19 cellular contexts compared by ENCODE assay signal in the genomic region with DNA sequence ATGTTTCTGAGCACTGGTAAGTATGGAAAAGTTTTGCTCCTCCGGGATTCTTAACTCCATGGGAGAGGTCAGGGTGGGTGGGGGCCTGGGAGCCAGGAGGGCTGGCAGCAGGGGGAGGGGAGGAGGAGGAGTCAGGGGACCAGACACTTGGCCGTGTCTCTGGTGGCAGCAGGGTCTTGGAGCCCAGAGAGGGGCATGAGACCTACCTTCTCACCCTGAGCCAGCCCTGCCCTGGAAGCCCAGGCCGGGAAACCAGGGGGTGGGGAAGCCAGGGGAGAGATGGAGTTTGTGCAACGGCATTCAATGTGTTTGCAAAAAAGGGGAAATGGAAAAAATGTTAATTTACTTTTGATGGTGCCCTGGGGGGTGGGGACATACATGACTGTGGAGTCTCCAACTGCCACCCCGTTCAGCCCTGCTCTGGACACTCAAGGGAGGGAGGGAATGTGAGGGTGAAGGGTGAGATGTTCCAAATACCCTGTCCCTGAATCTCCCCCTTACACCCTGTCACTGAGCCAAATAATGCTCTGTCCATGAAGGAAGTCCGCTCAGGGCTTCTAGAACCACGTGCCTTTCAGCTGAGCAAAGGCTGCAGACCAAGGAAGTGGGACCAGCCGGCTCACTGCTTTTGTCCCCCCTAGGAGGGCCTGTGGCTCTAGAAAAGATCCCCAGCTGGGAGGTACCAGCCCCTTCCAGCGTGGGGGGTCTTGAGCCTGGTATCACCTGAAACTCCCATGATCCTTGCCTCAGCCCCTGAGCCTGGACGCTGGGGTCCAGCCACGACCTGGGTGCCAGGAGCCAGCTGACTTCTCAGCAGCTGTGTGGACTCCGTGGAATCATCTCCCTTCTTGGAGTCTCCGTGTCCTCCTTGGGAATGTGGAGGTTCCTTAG. TPM values are rescaled to one million over a fixed set of nuclear protein-coding genes. Genes with fewer than 3 reads are reported as not detected.
DNase-seq lines count a peak whose midpoint lies in the region; ATAC-seq lines count a peak whose summit lies in the region.
"Had no signal": no experiment of that assay in that cellular context is flagged by ENCODE, and none has a peak within 500 bp of the region (broad histone marks: within the 10 kb centered on the region; RNA-seq: fewer than 3 reads in every experiment).

No MANE protein-coding gene starts in this region.

- no peaks in the 10 kb centered on the region for H3K36me3 Mint-ChIP-seq in activated CD4-positive, alpha-beta memory T cell treated with anti-CD3 and anti-CD28 coated beads for 36 hours
- H3K36me3 Mint-ChIP-seq in activated CD4-positive, alpha-beta memory T cell treated with anti-CD3 and anti-CD28 coated beads, Interleukin-2, amount 10 ng/mL, durations not matched to agents 7 days and 5 days (ENCODE audit: low read depth), result no peaks in the 10 kb centered on the region
- no peaks in the 10 kb centered on the region for H3K36me3 Mint-ChIP-seq in stimulated activated naive B cell treated with anti-CD40 and anti-IgM and Interleukin-4, amounts not matched to agents 10 μg/mL and 1 μg/mL and 100 μg/mL, for 72 hours

- WGBS in right cardiac atrium, result 41% methylated on average over 13 of the region's 13 CpGs

- intact Hi-C loops in activated CD4-positive, alpha-beta memory T cell treated with anti-CD3 and anti-CD28 coated beads for 36 hours (cut with micrococcal nuclease), result no loop called here
- intact Hi-C loops in right cardiac atrium (cut with DNase I), result no loop called here

- no peaks in the 10 kb centered on the region for H3K4me1 Mint-ChIP-seq in activated CD4-positive, alpha-beta memory T cell treated with anti-CD3 and anti-CD28 coated beads for 36 hours (ENCODE audit: low read depth)
- no peaks in the 10 kb centered on the region for H3K4me1 Mint-ChIP-seq in activated CD4-positive, alpha-beta memory T cell treated with anti-CD3 and anti-CD28 coated beads, Interleukin-2, amount 10 ng/mL, durations not matched to agents 7 days and 5 days
- H3K4me1 Mint-ChIP-seq in stimulated activated naive B cell treated with anti-CD40 and anti-IgM and Interleukin-4, amounts not matched to agents 10 μg/mL and 1 μg/mL and 100 μg/mL, for 72 hours, result peaks cover 8 to 24% of the 10 kb centered on the region in 2 donors
- H3K4me1 Mint-ChIP-seq: activated CD4-positive, alpha-beta T cell treated with anti-CD3 and anti-CD28 coated beads, Interleukin-2, amount 10 ng/mL, durations not matched to agents 7 days and 5 days had no signal

- no peak overlapping the region for H3K27ac ChIP-seq in right cardiac atrium (ENCODE audit: low read length)
- H3K27ac ChIP-seq: SJSA1 had no signal

- CTCF ChIA-PET in activated CD4-positive, alpha-beta memory T cell treated with anti-CD3 and anti-CD28 coated beads for 36 hours (lab: Charles Lee), result no interaction called here
- CTCF ChIA-PET in activated CD4-positive, alpha-beta memory T cell treated with anti-CD3 and anti-CD28 coated beads, Interleukin-2, amount 10 ng/mL, durations not matched to agents 7 days and 5 days (lab: Charles Lee), result no interaction called here

- no peak overlapping the region for H3K4me3 ChIP-seq in right cardiac atrium (ENCODE audit: low read length)
- H3K4me3 ChIP-seq: SJSA1 had no signal

- no peaks in the 10 kb centered on the region for H3K4me1 ChIP-seq in right cardiac atrium (ENCODE audit: control insufficient read depth, insufficient read depth, low read length)
- H3K4me1 ChIP-seq: SJSA1 had no signal

- H3K27me3 ChIP-seq in right cardiac atrium (ENCODE audit: control insufficient read depth, insufficient read depth), result no peaks in the 10 kb centered on the region
- H3K27me3 ChIP-seq: SJSA1 had no signal

- peak; percentile 6 for DNase-seq in activated CD4-positive, alpha-beta memory T cell treated with anti-CD3 and anti-CD28 coated beads for 36 hours
- DNase-seq in activated CD4-positive, alpha-beta memory T cell treated with anti-CD3 and anti-CD28 coated beads, Interleukin-2, amount 10 ng/mL, durations not matched to agents 7 days and 5 days, result no peak
- DNase-seq in SKM-1 treated with dmso at 0.1 percent for 144 hours (lab: John Stamatoyannopoulos, UW; ENCODE audit: unreplicated experiment) (peak; percentile 84), right cardiac atrium (peak in 2 of 3 donors; percentile 62 to 72), NCI-H748 treated with DMSO at 0.1 percent for 48 hours (lab: John Stamatoyannopoulos, UW) (no peak), DMS 273 (lab: John Stamatoyannopoulos, UW; ENCODE audit: unreplicated experiment) (no peak)
- DNase-seq in stimulated activated naive B cell treated with anti-CD40 and anti-IgM and Interleukin-4, amounts not matched to agents 10 μg/mL and 1 μg/mL and 100 μg/mL, for 72 hours, result peak; percentile 6
- DNase-seq in activated naive CD4-positive, alpha-beta T cell treated with anti-CD3 and anti-CD28 coated beads, Interleukin-2, amount 50 U/mL, for 16 hours, result no peak
- DNase-seq: 8988T; activated CD4-positive, alpha-beta T cell treated with anti-CD3 and anti-CD28 coated beads, Interleukin-2, amount 10 ng/mL, durations not matched to agents 7 days and 5 days; activated naive CD4-positive, alpha-beta T cell treated with Interleukin-2 at 50 U/mL for 16 hours; DMS 273 treated with DMSO at 0.1 percent for 48 hours; kidney glomerular epithelial cell; NCI-H226; stimulated activated CD4-positive, alpha-beta T cell treated with anti-CD3 and anti-CD28 coated beads, Interleukin-1b, Interleukin-23, amount 100 ng/mL, for 48 hours had no signal

- ATAC-seq in right cardiac atrium, result peak; percentile 30 to 54
- peak; percentile 80 to 84 for ATAC-seq in stimulated activated naive B cell treated with anti-CD40 and anti-IgM and Interleukin-4, amounts not matched to agents 10 μg/mL and 1 μg/mL and 100 μg/mL, for 72 hours (replicated peaks)

- POLR2A ChIA-PET in activated CD4-positive, alpha-beta memory T cell treated with anti-CD3 and anti-CD28 coated beads for 36 hours (lab: Charles Lee), result no interaction called here
- POLR2A ChIA-PET in activated CD4-positive, alpha-beta memory T cell treated with anti-CD3 and anti-CD28 coated beads, Interleukin-2, amount 10 ng/mL, durations not matched to agents 7 days and 5 days (lab: Charles Lee), result no interaction called here

- H3K4me3 Mint-ChIP-seq in activated CD4-positive, alpha-beta memory T cell treated with anti-CD3 and anti-CD28 coated beads for 36 hours, result no peak overlapping the region
- H3K4me3 Mint-ChIP-seq in activated CD4-positive, alpha-beta memory T cell treated with anti-CD3 and anti-CD28 coated beads, Interleukin-2, amount 10 ng/mL, durations not matched to agents 7 days and 5 days, result no peak overlapping the region
- peak overlapping the region; percentile 43 to 48 for H3K4me3 Mint-ChIP-seq in stimulated activated naive B cell treated with anti-CD40 and anti-IgM and Interleukin-4, amounts not matched to agents 10 μg/mL and 1 μg/mL and 100 μg/mL, for 72 hours
- H3K4me3 Mint-ChIP-seq: activated CD4-positive, alpha-beta T cell treated with anti-CD3 and anti-CD28 coated beads, Interleukin-2, amount 10 ng/mL, durations not matched to agents 7 days and 5 days had no signal

- no peaks in the 10 kb centered on the region for H3K9me3 ChIP-seq in right cardiac atrium (ENCODE audit: control insufficient read depth, low read length)
- H3K9me3 ChIP-seq: SJSA1 had no signal

- H3K27me3 Mint-ChIP-seq in activated CD4-positive, alpha-beta memory T cell treated with anti-CD3 and anti-CD28 coated beads for 36 hours, result peaks cover 9% of the 10 kb centered on the region
- H3K27me3 Mint-ChIP-seq in activated CD4-positive, alpha-beta memory T cell treated with anti-CD3 and anti-CD28 coated beads, Interleukin-2, amount 10 ng/mL, durations not matched to agents 7 days and 5 days, result peaks cover 4% of the 10 kb centered on the region
- H3K27me3 Mint-ChIP-seq in stimulated activated naive B cell treated with anti-CD40 and anti-IgM and Interleukin-4, amounts not matched to agents 10 μg/mL and 1 μg/mL and 100 μg/mL, for 72 hours, result no peaks in the 10 kb centered on the region

- no peak overlapping the region for H3K27ac Mint-ChIP-seq in activated CD4-positive, alpha-beta memory T cell treated with anti-CD3 and anti-CD28 coated beads for 36 hours
- no peak overlapping the region for H3K27ac Mint-ChIP-seq in activated CD4-positive, alpha-beta memory T cell treated with anti-CD3 and anti-CD28 coated beads, Interleukin-2, amount 10 ng/mL, durations not matched to agents 7 days and 5 days
- peak overlapping the region; percentile 69 for H3K27ac Mint-ChIP-seq in stimulated activated naive B cell treated with anti-CD40 and anti-IgM and Interleukin-4, amounts not matched to agents 10 μg/mL and 1 μg/mL and 100 μg/mL, for 72 hours
- H3K27ac Mint-ChIP-seq: activated CD4-positive, alpha-beta T cell treated with anti-CD3 and anti-CD28 coated beads, Interleukin-2, amount 10 ng/mL, durations not matched to agents 7 days and 5 days had no signal

- H3K9me3 Mint-ChIP-seq in activated CD4-positive, alpha-beta memory T cell treated with anti-CD3 and anti-CD28 coated beads for 36 hours, result no peaks in the 10 kb centered on the region
- H3K9me3 Mint-ChIP-seq in activated CD4-positive, alpha-beta memory T cell treated with anti-CD3 and anti-CD28 coated beads, Interleukin-2, amount 10 ng/mL, durations not matched to agents 7 days and 5 days, result no peaks in the 10 kb centered on the region
- no peaks in the 10 kb centered on the region for H3K9me3 Mint-ChIP-seq in stimulated activated naive B cell treated with anti-CD40 and anti-IgM and Interleukin-4, amounts not matched to agents 10 μg/mL and 1 μg/mL and 100 μg/mL, for 72 hours
- H3K9me3 Mint-ChIP-seq: activated CD4-positive, alpha-beta T cell treated with anti-CD3 and anti-CD28 coated beads, Interleukin-2, amount 10 ng/mL, durations not matched to agents 7 days and 5 days had no signal

RNA-seq across cellular contexts. Expression of a gene that starts 48.3 kb away (rescaled TPM):
- not detected for total RNA-seq in activated CD4-positive, alpha-beta memory T cell treated with anti-CD3 and anti-CD28 coated beads for 36 hours
- total RNA-seq in activated CD4-positive, alpha-beta memory T cell treated with anti-CD3 and anti-CD28 coated beads, Interleukin-2, amount 10 ng/mL, durations not matched to agents 7 days and 5 days, result not detected
- not detected for total RNA-seq in right cardiac atrium
- polyA plus RNA-seq in right cardiac atrium, result not detected
- total RNA-seq: activated CD4-positive, alpha-beta T cell treated with anti-CD3 and anti-CD28 coated beads, Interleukin-2, amount 10 ng/mL, durations not matched to agents 7 days and 5 days; fibroblast of lung; MCF 10A; omental fat pad; SJSA1 had no signal
- polyA plus RNA-seq: fibroblast of lung had no signal

Comparison
In these comparisons a context has a peak if more than half of its experiments do, and no peak if none do; other contexts are left out.
1. DNase-seq: peak in activated CD4-positive, alpha-beta memory T cell treated with anti-CD3 and anti-CD28 coated beads for 36 hours (single experiment), SKM-1 treated with dmso at 0.1 percent for 144 hours (single experiment), right cardiac atrium (2 of 3) and stimulated activated naive B cell treated with anti-CD40 and anti-IgM and Interleukin-4, amounts not matched to agents 10 μg/mL and 1 μg/mL and 100 μg/mL, for 72 hours (single experiment); none in activated CD4-positive, alpha-beta memory T cell treated with anti-CD3 and anti-CD28 coated beads, Interleukin-2, amount 10 ng/mL, durations not matched to agents 7 days and 5 days (single experiment), activated naive CD4-positive, alpha-beta T cell treated with anti-CD3 and anti-CD28 coated beads, Interleukin-2, amount 50 U/mL, for 16 hours (single experiment), NCI-H748 treated with DMSO at 0.1 percent for 48 hours (single experiment) and DMS 273 (single experiment).
2. H3K4me3 Mint-ChIP-seq: peak in stimulated activated naive B cell treated with anti-CD40 and anti-IgM and Interleukin-4, amounts not matched to agents 10 μg/mL and 1 μg/mL and 100 μg/mL, for 72 hours (2 of 2); none in activated CD4-positive, alpha-beta memory T cell treated with anti-CD3 and anti-CD28 coated beads for 36 hours (single experiment) and activated CD4-positive, alpha-beta memory T cell treated with anti-CD3 and anti-CD28 coated beads, Interleukin-2, amount 10 ng/mL, durations not matched to agents 7 days and 5 days (single experiment).